In genomic region chr6:134287863-134288537, GRCh38 we compare ENCODE assay signal across 8 cellular contexts. TPM values are rescaled to one million over a fixed set of nuclear protein-coding genes. Genes with fewer than 3 reads are reported as not detected.
DNase-seq lines count a peak whose midpoint lies in the region; ATAC-seq and TF ChIP-seq lines count a peak whose summit lies in the region.

No MANE protein-coding gene starts in this region.

- H3K27me3 ChIP-seq in neutrophil, result no peaks in the 10 kb centered on the region

- DNase-seq in activated CD8-positive, alpha-beta T cell treated with anti-CD3 and anti-CD28 coated beads, Interleukin-2, amount 10 ng/mL, durations not matched to agents 7 days and 5 days, result no peak
- DNase-seq in DMS 273 treated with DMSO at 0.1 percent for 48 hours (lab: John Stamatoyannopoulos, UW) (no peak), globus pallidus (ENCODE audit: low spot score) (no peak), mucosa of gallbladder (ENCODE audit: low spot score) (no peak), NCI-H1092 treated with DMSO at 0.1 percent for 48 hours (lab: John Stamatoyannopoulos, UW) (no peak)

- H3K27ac Mint-ChIP-seq in activated CD8-positive, alpha-beta T cell treated with anti-CD3 and anti-CD28 coated beads, Interleukin-2, amount 10 ng/mL, durations not matched to agents 7 days and 5 days, result peak overlapping the region; percentile 74

- no peaks in the 10 kb centered on the region for H3K9me3 Mint-ChIP-seq in activated CD8-positive, alpha-beta T cell treated with anti-CD3 and anti-CD28 coated beads, Interleukin-2, amount 10 ng/mL, durations not matched to agents 7 days and 5 days (ENCODE audit: insufficient read depth)

- ATAC-seq in GM18867 (IDR thresholded peaks at IDR 0.05; ENCODE audit: unreplicated experiment) (peak; percentile 38), HG02981 (IDR thresholded peaks at IDR 0.05; ENCODE audit: unreplicated experiment) (peak; percentile 39)
- peak; percentile 5 for ATAC-seq in activated CD8-positive, alpha-beta T cell treated with anti-CD3 and anti-CD28 coated beads, Interleukin-2, amount 10 ng/mL, durations not matched to agents 7 days and 5 days

- H3K36me3 ChIP-seq in neutrophil, result no peaks in the 10 kb centered on the region

- H3K4me3 ChIP-seq in neutrophil (ENCODE audit: low read depth in 1 of 2, low read length in 1 of 2), result peak overlapping the region; percentile 15 to 40

- CTCF ChIA-PET in activated CD8-positive, alpha-beta T cell treated with anti-CD3 and anti-CD28 coated beads, Interleukin-2, amount 10 ng/mL, durations not matched to agents 7 days and 5 days (lab: Charles Lee), result interaction anchor here (0.9 to 2.4 kb wide), 4 partner anchors 16 to 353 kb away, joined by 3 to 7 read pairs (median 5); no protein-coding TSS in a partner anchor

- peak overlapping the region; percentile 97 for H3K27ac ChIP-seq in neutrophil

- no peaks in the 10 kb centered on the region for H3K27me3 Mint-ChIP-seq in activated CD8-positive, alpha-beta T cell treated with anti-CD3 and anti-CD28 coated beads, Interleukin-2, amount 10 ng/mL, durations not matched to agents 7 days and 5 days (ENCODE audit: low read depth)

- peak overlapping the region; percentile 19 for H3K4me3 Mint-ChIP-seq in activated CD8-positive, alpha-beta T cell treated with anti-CD3 and anti-CD28 coated beads, Interleukin-2, amount 10 ng/mL, durations not matched to agents 7 days and 5 days

- POLR2A ChIA-PET in activated CD8-positive, alpha-beta T cell treated with anti-CD3 and anti-CD28 coated beads, Interleukin-2, amount 10 ng/mL, durations not matched to agents 7 days and 5 days (lab: Charles Lee), result interaction anchor here (0.8 kb wide), 1 partner anchor 42 kb away, joined by 3 read pairs; no protein-coding TSS in a partner anchor

- no peaks in the 10 kb centered on the region for H3K9me3 ChIP-seq in neutrophil

- TF ChIP-seq CTCF in neutrophil (IDR thresholded peaks at IDR 0.05), result no peak

- peaks cover 32% of the 10 kb centered on the region for H3K4me1 Mint-ChIP-seq in activated CD8-positive, alpha-beta T cell treated with anti-CD3 and anti-CD28 coated beads, Interleukin-2, amount 10 ng/mL, durations not matched to agents 7 days and 5 days (ENCODE audit: low read depth)

- H3K4me1 ChIP-seq in neutrophil (ENCODE audit: control insufficient read depth in 1 of 2, insufficient read depth in 1 of 2, low read depth in 1 of 2, low read length in 1 of 2), result peaks cover 22 to 23% of the 10 kb centered on the region in 2 experiments

- peaks cover 3% of the 10 kb centered on the region for H3K36me3 Mint-ChIP-seq in activated CD8-positive, alpha-beta T cell treated with anti-CD3 and anti-CD28 coated beads, Interleukin-2, amount 10 ng/mL, durations not matched to agents 7 days and 5 days (ENCODE audit: low read depth)

RNA-seq across cellular contexts. Expression of gene SGK1, which starts 29.9 kb away (rescaled TPM):
- total RNA-seq in activated CD8-positive, alpha-beta T cell treated with anti-CD3 and anti-CD28 coated beads, Interleukin-2, amount 10 ng/mL, durations not matched to agents 7 days and 5 days, result 10 to 100 TPM; 21.2 to 23.2 TPM
- 220 TPM for total RNA-seq in mucosa of gallbladder
